In genomic region chr1:92343061-92343460, GRCh38 we compare ENCODE assay signal across 26 cellular contexts.
"Had no signal": no experiment of that assay in that cellular context is flagged by ENCODE, and none has a peak within 500 bp of the region (broad histone marks: within the 10 kb centered on the region; RNA-seq: fewer than 3 reads in every experiment).

No MANE protein-coding gene starts in this region.

- DNase-seq: activated B cell treated with CpG ODN at 0.5 μM for 24 hours; activated CD4-positive, alpha-beta T cell treated with anti-CD3 and anti-CD28 coated beads, Interleukin-2, amount 50 U/mL, for 1 hour; activated CD8-positive, alpha-beta memory T cell treated with anti-CD3 and anti-CD28 coated beads, Interleukin-2, amount 10 ng/mL, durations not matched to agents 7 days and 5 days; activated CD8-positive, alpha-beta T cell treated with anti-CD3 and anti-CD28 coated beads, Interleukin-2, amount 10 ng/mL, durations not matched to agents 7 days and 5 days; activated effector memory CD4-positive, alpha-beta T cell treated with Interleukin-2 at 50 U/mL for 16 hours; activated naive CD4-positive, alpha-beta T cell treated with Interleukin-2 at 50 U/mL for 16 hours; activated T-cell treated with anti-CD3 and anti-CD28 coated beads, Interleukin-2, amount 50 U/mL, for 72 hours; adrenal gland; cortex of kidney; effector memory CD8-positive, alpha-beta T cell; erythroblast; foreskin melanocyte; left lung; mucosa of descending colon; posterior cingulate gyrus; small intestine; stimulated activated CD4-positive, alpha-beta T cell treated with anti-CD3 and anti-CD28 coated beads, Interleukin-4, amount 100 ng/mL, for 24 hours; T-helper 2 cell had no signal

- H3K9me3 ChIP-seq: adrenal gland, ascending aorta, left lung, mucosa of descending colon, vagina had no signal

- FAIRE-seq: islet of Langerhans, small intestine had no signal

- H3K27ac ChIP-seq: adrenal gland, ascending aorta, cardiac muscle cell, left lung, vagina had no signal

- ATAC-seq: activated CD8-positive, alpha-beta memory T cell treated with anti-CD3 and anti-CD28 coated beads, Interleukin-2, amount 10 ng/mL, durations not matched to agents 7 days and 5 days; activated CD8-positive, alpha-beta T cell treated with anti-CD3 and anti-CD28 coated beads, Interleukin-2, amount 10 ng/mL, durations not matched to agents 7 days and 5 days; activated T-cell treated with anti-CD3 and anti-CD28 coated beads, Interleukin-2, amount 50 U/mL, for 72 hours; effector memory CD8-positive, alpha-beta T cell; left lung; mucosa of descending colon; natural killer cell treated with Interleukin-12 subunit alpha and Interleukin-12 subunit beta and Interleukin-15 and Interleukin-18, amount 100 ng/mL, for 72 hours; sciatic nerve; stimulated activated effector memory CD8-positive, alpha-beta T cell treated with anti-CD3 and anti-CD28 coated beads, Interleukin-12 subunit alpha, Interleukin-12 subunit beta, amount 100 ng/mL, for 72 hours had no signal

- H3K4me1 ChIP-seq: adrenal gland, ascending aorta, left lung, vagina had no signal

- H3K27me3 ChIP-seq: adrenal gland, ascending aorta, cardiac muscle cell, left lung, vagina had no signal

- H3K4me3 ChIP-seq: adrenal gland, ascending aorta, cardiac muscle cell, left lung, lung, mucosa of descending colon, vagina had no signal
